16 cellular contexts compared by ENCODE assay signal in the genomic region with DNA sequence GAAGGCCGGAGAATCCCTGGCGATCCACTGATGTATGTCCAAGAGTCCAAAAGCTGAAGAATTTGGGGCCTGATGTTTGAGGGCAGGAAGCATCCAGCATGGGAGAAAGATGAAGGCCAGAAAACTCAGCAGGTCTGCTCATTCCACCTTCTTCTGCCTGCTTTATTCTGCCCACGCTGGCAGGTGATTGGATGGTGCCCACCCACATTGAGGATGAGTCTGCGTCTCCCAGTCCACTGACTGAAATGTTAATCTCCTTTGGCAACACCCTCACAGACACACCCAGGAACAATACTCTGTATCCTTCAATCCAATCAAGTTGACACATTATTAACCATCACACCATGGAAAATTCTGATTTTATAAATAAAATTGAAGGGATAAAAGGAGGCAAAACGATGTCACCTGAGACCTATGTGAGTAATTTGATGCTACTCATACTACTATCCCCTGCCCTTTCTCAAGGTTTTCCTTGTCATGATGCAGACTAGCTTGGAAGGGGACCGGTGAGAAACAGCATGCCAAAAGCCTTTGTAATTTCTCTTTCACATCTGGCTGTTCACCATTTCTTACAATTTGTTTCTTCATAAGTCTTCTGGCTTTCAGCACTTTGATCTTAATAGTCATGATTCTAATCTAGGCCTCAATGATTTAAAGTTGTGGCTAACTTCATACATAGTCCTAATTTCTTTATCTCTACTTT. TPM values are rescaled to one million over a fixed set of nuclear protein-coding genes. Genes with fewer than 3 reads are reported as not detected.
DNase-seq lines count a peak whose midpoint lies in the region; ATAC-seq and TF ChIP-seq lines count a peak whose summit lies in the region.
"Had no signal": no experiment of that assay in that cellular context is flagged by ENCODE, and none has a peak within 500 bp of the region (broad histone marks: within the 10 kb centered on the region; RNA-seq: fewer than 3 reads in every experiment).

No MANE protein-coding gene starts in this region.

- H3K27ac ChIP-seq in HUES64 (ENCODE audit: low read depth, low read length): peak overlapping the region; percentile 82
- peak overlapping the region; percentile 88 for H3K27ac ChIP-seq in brain microvascular endothelial cell
- H3K27ac ChIP-seq in iPS DF 6.9 (ENCODE audit: low read length): no peak overlapping the region

- in situ Hi-C loops in brain microvascular endothelial cell (cut with HindIII; ENCODE audit: low pct_ligation_motif_present, low sequenced_read_pairs): no loop called here

- no peaks in the 10 kb centered on the region for H3K4me1 Mint-ChIP-seq in natural killer cell treated with Interleukin-12 subunit alpha and Interleukin-12 subunit beta and Interleukin-15 and Interleukin-18, amount 100 ng/mL, for 72 hours (ENCODE audit: low read depth in 2 of 2)

- peaks cover 33% of the 10 kb centered on the region for H3K4me1 ChIP-seq in HUES64 (ENCODE audit: insufficient read depth, low read length)
- H3K4me1 ChIP-seq in iPS DF 6.9 (ENCODE audit: control insufficient read depth, insufficient read depth, low read length): no peaks in the 10 kb centered on the region

- no peak overlapping the region for H3K4me3 Mint-ChIP-seq in natural killer cell treated with Interleukin-12 subunit alpha and Interleukin-12 subunit beta and Interleukin-15 and Interleukin-18, amount 100 ng/mL, for 72 hours
- H3K4me3 Mint-ChIP-seq: activated CD8-positive, alpha-beta T cell treated with anti-CD3 and anti-CD28 coated beads for 36 hours had no signal

- no peaks in the 10 kb centered on the region for H3K27me3 Mint-ChIP-seq in natural killer cell treated with Interleukin-12 subunit alpha and Interleukin-12 subunit beta and Interleukin-15 and Interleukin-18, amount 100 ng/mL, for 72 hours
- H3K27me3 Mint-ChIP-seq: activated CD8-positive, alpha-beta T cell treated with anti-CD3 and anti-CD28 coated beads for 36 hours had no signal

- H3K27me3 ChIP-seq in HUES64 (ENCODE audit: insufficient read depth, low read length) (no peaks in the 10 kb centered on the region), brain microvascular endothelial cell (replicated peaks) (no peaks in the 10 kb centered on the region), iPS DF 6.9 (ENCODE audit: control insufficient read depth, insufficient read depth, low read length) (no peaks in the 10 kb centered on the region)

- H3K4me3 ChIP-seq in HUES64 (ENCODE audit: low read length): peak overlapping the region; percentile 41
- H3K4me3 ChIP-seq in brain microvascular endothelial cell (ENCODE audit: low read depth, low read length): no peak overlapping the region
- peak overlapping the region; percentile 30; the same call in 1 of the 2 replicates for H3K4me3 ChIP-seq in iPS DF 6.9 (ENCODE audit: low read length)

- no peak for TF ChIP-seq CTCF in brain microvascular endothelial cell (IDR thresholded peaks at IDR 0.05; ENCODE audit: low read depth, low read length, missing control alignments)

- H3K9me3 Mint-ChIP-seq in natural killer cell treated with Interleukin-12 subunit alpha and Interleukin-12 subunit beta and Interleukin-15 and Interleukin-18, amount 100 ng/mL, for 72 hours: no peaks in the 10 kb centered on the region
- H3K9me3 Mint-ChIP-seq: activated CD8-positive, alpha-beta T cell treated with anti-CD3 and anti-CD28 coated beads for 36 hours had no signal

- H3K36me3 ChIP-seq in HUES64 (ENCODE audit: insufficient read depth, low read length) (no peaks in the 10 kb centered on the region), brain microvascular endothelial cell (replicated peaks) (no peaks in the 10 kb centered on the region), iPS DF 6.9 (ENCODE audit: control insufficient read depth, insufficient read depth, low read length) (no peaks in the 10 kb centered on the region)

- no peaks in the 10 kb centered on the region for H3K36me3 Mint-ChIP-seq in natural killer cell treated with Interleukin-12 subunit alpha and Interleukin-12 subunit beta and Interleukin-15 and Interleukin-18, amount 100 ng/mL, for 72 hours

- DNase-seq in AG08395 (ENCODE audit: low spot score): peak; percentile 36
- DNase-seq in brain microvascular endothelial cell: no peak
- no peak for DNase-seq in iPS DF 6.9 (ENCODE audit: low read depth, low spot score)
- DNase-seq in NCI-H774 (lab: John Stamatoyannopoulos, UW): no peak
- no peak for DNase-seq in natural killer cell treated with Interleukin-12 subunit alpha and Interleukin-12 subunit beta and Interleukin-15 and Interleukin-18, amount 100 ng/mL, for 72 hours (ENCODE audit: low spot score)
- DNase-seq in SW480 (ENCODE audit: low spot score): no peak
- DNase-seq: activated CD8-positive, alpha-beta T cell treated with anti-CD3 and anti-CD28 coated beads for 36 hours; activated gamma-delta T cell; KBM-7; NCI-H1436; NCI-H446 treated with DMSO at 0.1 percent for 48 hours; stimulated activated CD4-positive, alpha-beta T cell treated with anti-CD3 and anti-CD28 coated beads, Interleukin-2, amount 100 ng/mL, for 24 hours; T-helper 9 cell; trophoblast cell had no signal

- 55% methylated on average over 6 of the region's 6 CpGs for WGBS in HUES64
- no CpG with 5 or more reads among the region's 6 CpGs for WGBS in iPS DF 6.9 (ENCODE audit: insufficient coverage, insufficient read length)

- H3K27ac Mint-ChIP-seq in natural killer cell treated with Interleukin-12 subunit alpha and Interleukin-12 subunit beta and Interleukin-15 and Interleukin-18, amount 100 ng/mL, for 72 hours: peak overlapping the region in 1 of 2 donors; percentile 24
- H3K27ac Mint-ChIP-seq: activated CD8-positive, alpha-beta T cell treated with anti-CD3 and anti-CD28 coated beads for 36 hours had no signal

- peak overlapping the region; percentile 8; the same call in 1 of the 2 replicates for H3K9ac ChIP-seq in HUES64 (ENCODE audit: low read depth, low read length)

- H3K9me3 ChIP-seq in HUES64 (ENCODE audit: insufficient read depth, low read depth, low read length): no peaks in the 10 kb centered on the region
- H3K9me3 ChIP-seq in iPS DF 6.9 (ENCODE audit: control insufficient read depth, insufficient read depth, low read length): no peaks in the 10 kb centered on the region

- ATAC-seq in HG03280 (IDR thresholded peaks at IDR 0.05; ENCODE audit: unreplicated experiment): no peak
- no peak for ATAC-seq in natural killer cell treated with Interleukin-12 subunit alpha and Interleukin-12 subunit beta and Interleukin-15 and Interleukin-18, amount 100 ng/mL, for 72 hours
- ATAC-seq: activated CD8-positive, alpha-beta T cell treated with anti-CD3 and anti-CD28 coated beads for 36 hours had no signal

RNA-seq across cellular contexts. Expression of gene PYURF, which starts 9.7 kb away (rescaled TPM):
- 61.8 TPM for polyA plus RNA-seq in HUES64 (2013, experiment 1 of 2)
- 68.0 TPM for polyA plus RNA-seq in HUES64 (2013, experiment 2 of 2)
- 10 to 100 TPM; 31.3 to 46.3 TPM for total RNA-seq in natural killer cell treated with Interleukin-12 subunit alpha and Interleukin-12 subunit beta and Interleukin-15 and Interleukin-18, amount 100 ng/mL, for 72 hours

RNA-seq across cellular contexts. Expression of gene HERC3, which starts 59.0 kb away (rescaled TPM):
- polyA plus RNA-seq in HUES64 (2013, experiment 1 of 2): 2.0 TPM
- polyA plus RNA-seq in HUES64 (2013, experiment 2 of 2): 3.0 TPM
- total RNA-seq in natural killer cell treated with Interleukin-12 subunit alpha and Interleukin-12 subunit beta and Interleukin-15 and Interleukin-18, amount 100 ng/mL, for 72 hours: 10 to 100 TPM; 27.9 to 49.6 TPM
